In genomic region chr5:7269591-7270274, GRCh38 we compare ENCODE assay signal across 1 cellular context.
TF ChIP-seq lines count a peak whose summit lies in the region.

No MANE protein-coding gene starts in this region.

TF ChIP-seq in GM23338, 12 proteins besides CTCF, POLR2A, EP300 and RAD21 (continued from another document):
- TF ChIP-seq ZNF462 (CRISPR knock-in tag; IDR thresholded peaks at IDR 0.05) (no peak), ZNF114 (CRISPR knock-in tag; IDR thresholded peaks at IDR 0.05) (no peak), REST (IDR thresholded peaks at IDR 0.05; ENCODE audit: unreplicated experiment) (no peak), JUNB (IDR thresholded peaks at IDR 0.05; ENCODE audit: unreplicated experiment) (no peak), POLR2AphosphoS5 (IDR thresholded peaks at IDR 0.05; ENCODE audit: low read depth) (peak; percentile 41; the same call in 1 of the 2 replicates), CREB1 (CRISPR knock-in tag; IDR thresholded peaks at IDR 0.05; ENCODE audit: low read depth) (no peak), EZH2 (IDR thresholded peaks at IDR 0.05; ENCODE audit: low read depth, unreplicated experiment) (no peak), ZNF331 (CRISPR knock-in tag; IDR thresholded peaks at IDR 0.05; ENCODE audit: low read depth) (no peak), ETS1 (IDR thresholded peaks at IDR 0.05) (no peak)
